3 cellular contexts compared by ENCODE assay signal in genomic region chr12:61860439-61860838, GRCh38.
TF ChIP-seq lines count a peak whose summit lies in the region.

No MANE protein-coding gene starts in this region.

TF ChIP-seq in liver, 16 proteins besides CTCF, POLR2A, EP300 and RAD21:
- TF ChIP-seq MAX (IDR thresholded peaks at IDR 0.05) (no peak), REST (IDR thresholded peaks at IDR 0.05) (no peak), HNF4A (conservative IDR thresholded peaks at IDR 0.05) (peak; percentile 22 to 44)

TF ChIP-seq in HepG2, 621 proteins besides CTCF, POLR2A, EP300 and RAD21:
- TF ChIP-seq ISL2 (CRISPR knock-in tag; IDR thresholded peaks at IDR 0.05) (no peak), KLF15 (CRISPR knock-in tag; IDR thresholded peaks at IDR 0.05; ENCODE audit: borderline replicate concordance) (no peak), JUND (CRISPR knock-in tag; IDR thresholded peaks at IDR 0.05) (no peak), ZSCAN31 (CRISPR knock-in tag; IDR thresholded peaks at IDR 0.05; ENCODE audit: low read depth) (no peak), JUN (CRISPR knock-in tag; IDR thresholded peaks at IDR 0.05) (no peak), SKI (IDR thresholded peaks at IDR 0.05; ENCODE audit: partially characterized antibody) (no peak), ZNF580 (CRISPR knock-in tag; IDR thresholded peaks at IDR 0.05; ENCODE audit: borderline replicate concordance, low read depth) (no peak), PLSCR1 (CRISPR knock-in tag; IDR thresholded peaks at IDR 0.05; ENCODE audit: borderline replicate concordance) (no peak), ARNTL (CRISPR knock-in tag; IDR thresholded peaks at IDR 0.05) (no peak), TRAFD1 (CRISPR knock-in tag; IDR thresholded peaks at IDR 0.05; ENCODE audit: borderline replicate concordance) (no peak), RARA (CRISPR knock-in tag; IDR thresholded peaks at IDR 0.05) (no peak), NBN (conservative IDR thresholded peaks at IDR 0.05) (no peak), ZBTB1 (CRISPR knock-in tag; IDR thresholded peaks at IDR 0.05; ENCODE audit: borderline replicate concordance) (no peak), PPARG (CRISPR knock-in tag; conservative IDR thresholded peaks at IDR 0.05) (no peak), NFYB (CRISPR knock-in tag; IDR thresholded peaks at IDR 0.05) (no peak), BCLAF1 (IDR thresholded peaks at IDR 0.05) (no peak), ZSCAN25 (CRISPR knock-in tag; IDR thresholded peaks at IDR 0.05) (no peak), ZNF724P (CRISPR knock-in tag; IDR thresholded peaks at IDR 0.05; ENCODE audit: borderline replicate concordance) (no peak)

TF ChIP-seq in H1, 55 proteins besides CTCF, POLR2A, EP300 and RAD21:
- TF ChIP-seq TEAD4 (IDR thresholded peaks at IDR 0.05; ENCODE audit: low read depth, low read length) (no peak), EGR1 (IDR thresholded peaks at IDR 0.05; ENCODE audit: borderline replicate concordance, low read depth, low read length) (no peak)
